Comparison of ENCODE assay signal across 19 cellular contexts in the genomic region with DNA sequence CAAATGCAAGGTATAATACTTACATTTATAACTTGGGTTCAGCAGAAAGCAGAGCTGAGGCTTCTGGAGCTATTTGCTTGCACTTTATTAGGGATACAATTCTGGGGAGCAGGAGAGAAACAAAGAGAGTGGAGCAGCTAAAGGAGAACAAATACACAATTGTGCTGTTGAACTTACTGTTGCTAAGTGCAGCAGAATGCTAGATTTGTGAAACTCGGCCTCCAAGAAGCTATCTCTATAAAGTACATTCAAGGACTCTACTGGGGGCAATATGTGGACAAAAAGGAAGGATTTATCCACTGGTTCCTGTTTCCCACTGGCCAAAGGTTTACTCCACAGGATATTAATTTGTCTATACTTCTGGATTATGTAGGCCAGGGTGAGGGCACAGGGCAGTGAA.
DNase-seq lines count a peak whose midpoint lies in the region; TF ChIP-seq lines count a peak whose summit lies in the region.
"Had no signal": no experiment of that assay in that cellular context is flagged by ENCODE, and none has a peak within 500 bp of the region (broad histone marks: within the 10 kb centered on the region; RNA-seq: fewer than 3 reads in every experiment).

No MANE protein-coding gene starts in this region.

- DNase-seq in caudate nucleus (lab: John Stamatoyannopoulos, UW) (peak in 2 of 61 donors; percentile 1), inferior parietal cortex (ENCODE audit: extremely low spot score) (peak; percentile 8), pons (ENCODE audit: low spot score) (peak; percentile 66), NCI-H146 treated with DMSO at 0.1 percent for 48 hours (lab: John Stamatoyannopoulos, UW; ENCODE audit: unreplicated experiment) (no peak), Caco-2 (no peak), islet precursor cell (no peak)
- no peak for DNase-seq in activated CD4-positive, CD25-positive, alpha-beta regulatory T cell (lab: John Stamatoyannopoulos, UW)
- DNase-seq: DMS153, DND-41, MM.1S, NCI-H1694, NCI-H2081, NCI-H2227 treated with DMSO at 0.1 percent for 48 hours, NCI-H526 treated with DMSO at 0.1 percent for 48 hours, SHP77 had no signal

- H3K9me3 Mint-ChIP-seq in Caco-2 (ENCODE audit: unreplicated experiment) = no peaks in the 10 kb centered on the region
- H3K9me3 Mint-ChIP-seq: IgD-negative memory B cell had no signal

- H3K4me3 Mint-ChIP-seq in Caco-2 (ENCODE audit: unreplicated experiment) = no peak overlapping the region
- H3K4me3 Mint-ChIP-seq: IgD-negative memory B cell had no signal

- 0 out of 2 replicates have a peak, but pooled peaks cover 3% of the 10 kb centered on the region for H3K4me1 ChIP-seq in Caco-2

- H3K4me3 ChIP-seq in Caco-2 (ENCODE audit: low read depth, low read length) = no peak overlapping the region

- no peaks in the 10 kb centered on the region for H3K36me3 ChIP-seq in Caco-2 (ENCODE audit: control insufficient read depth, insufficient read depth, low read length)

- H3K27me3 ChIP-seq in Caco-2 (replicated peaks; ENCODE audit: control insufficient read depth, insufficient read depth, low read length) = no peaks in the 10 kb centered on the region

- no peaks in the 10 kb centered on the region for H3K27me3 Mint-ChIP-seq in Caco-2 (ENCODE audit: insufficient read depth, unreplicated experiment)

- TF ChIP-seq CTCF in Caco-2 (IDR thresholded peaks at IDR 0.05; ENCODE audit: insufficient read depth in 1 of 2, low read depth in 1 of 2, low read length in 1 of 2, severe bottlenecking in 1 of 2, unreplicated experiment in 1 of 2) = no peak

- CTCF ChIA-PET in Caco-2 (lab: Charles Lee) = no interaction called here

- no peak overlapping the region for H3K27ac Mint-ChIP-seq in Caco-2 (ENCODE audit: unreplicated experiment)
- H3K27ac Mint-ChIP-seq: IgD-negative memory B cell had no signal

- peak overlapping the region; percentile 53 for H3K27ac ChIP-seq in caudate nucleus (ENCODE audit: low read depth, low read length)
- H3K27ac ChIP-seq: HL-60, KMS-11, RWPE1 had no signal

- peaks cover 11% of the 10 kb centered on the region for H3K4me1 Mint-ChIP-seq in Caco-2 (ENCODE audit: low read depth, unreplicated experiment)

- BruUV-seq in Caco-2 (replicated peaks; lab: Mats Ljungman, UMichigan) = no TSS peak

- POLR2A ChIA-PET in Caco-2 (lab: Charles Lee) = no interaction called here

- no peaks in the 10 kb centered on the region for H3K36me3 Mint-ChIP-seq in Caco-2 (ENCODE audit: insufficient read depth, unreplicated experiment)

- H3K9me3 ChIP-seq in Caco-2 = no peaks in the 10 kb centered on the region

- intact Hi-C loops in Caco-2 (cut with micrococcal nuclease; ENCODE audit: unreplicated experiment) = no loop called here

Comparison
In these comparisons a context has a peak if more than half of its experiments do, and no peak if none do; other contexts are left out.
1. DNase-seq: peak in inferior parietal cortex (single experiment) and pons (single experiment); none in NCI-H146 treated with DMSO at 0.1 percent for 48 hours (single experiment), Caco-2 (0 of 2), activated CD4-positive, CD25-positive, alpha-beta regulatory T cell (0 of 4) and islet precursor cell (single experiment).